In the genomic region with DNA sequence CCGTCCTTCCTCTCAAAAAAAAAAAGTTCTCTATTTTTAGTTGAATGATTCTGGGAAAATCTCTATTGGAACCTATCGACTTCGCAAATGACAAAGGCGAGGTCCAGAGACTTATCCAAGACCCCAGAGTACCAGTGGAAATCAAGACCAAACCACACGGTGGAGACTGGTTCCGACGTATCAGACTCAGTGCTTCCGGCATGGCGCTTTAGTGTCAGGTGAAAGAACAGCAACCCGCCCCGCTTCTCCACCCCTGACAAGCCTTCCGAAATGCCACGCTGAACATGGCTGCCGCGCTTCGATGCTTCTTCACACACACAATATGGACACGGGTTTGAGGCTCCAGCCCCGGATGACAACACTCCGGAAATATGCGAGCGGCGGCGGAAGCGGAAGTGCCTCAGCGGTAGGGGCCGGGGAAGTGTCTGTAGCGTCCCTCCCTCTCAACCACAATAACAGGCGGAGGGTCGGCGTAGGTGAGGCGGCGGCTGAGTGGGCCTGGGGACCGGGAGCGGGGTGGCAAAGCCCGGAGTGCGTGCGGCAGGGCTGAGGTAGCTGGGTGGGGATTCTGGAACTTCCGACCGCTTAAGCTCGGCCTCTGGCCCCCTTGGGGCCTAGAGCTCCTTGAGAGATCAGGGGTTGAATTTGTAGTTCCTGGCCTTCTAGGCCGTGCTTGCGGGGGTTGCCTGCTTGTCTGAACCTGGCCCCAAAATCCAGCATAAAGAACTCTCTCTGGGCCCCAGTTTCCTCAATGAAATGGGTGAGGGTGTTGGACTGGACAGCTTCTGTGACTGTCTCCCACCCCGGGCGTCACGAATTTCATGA, we compare ENCODE assay signal across 8 cellular contexts.
A peak's percentile ranks its signal among the peaks of the same experiment; 100 is the strongest.
DNase-seq lines count a peak whose midpoint lies in the region; ATAC-seq and FAIRE-seq lines count a peak whose summit lies in the region.

A gene with protein sequence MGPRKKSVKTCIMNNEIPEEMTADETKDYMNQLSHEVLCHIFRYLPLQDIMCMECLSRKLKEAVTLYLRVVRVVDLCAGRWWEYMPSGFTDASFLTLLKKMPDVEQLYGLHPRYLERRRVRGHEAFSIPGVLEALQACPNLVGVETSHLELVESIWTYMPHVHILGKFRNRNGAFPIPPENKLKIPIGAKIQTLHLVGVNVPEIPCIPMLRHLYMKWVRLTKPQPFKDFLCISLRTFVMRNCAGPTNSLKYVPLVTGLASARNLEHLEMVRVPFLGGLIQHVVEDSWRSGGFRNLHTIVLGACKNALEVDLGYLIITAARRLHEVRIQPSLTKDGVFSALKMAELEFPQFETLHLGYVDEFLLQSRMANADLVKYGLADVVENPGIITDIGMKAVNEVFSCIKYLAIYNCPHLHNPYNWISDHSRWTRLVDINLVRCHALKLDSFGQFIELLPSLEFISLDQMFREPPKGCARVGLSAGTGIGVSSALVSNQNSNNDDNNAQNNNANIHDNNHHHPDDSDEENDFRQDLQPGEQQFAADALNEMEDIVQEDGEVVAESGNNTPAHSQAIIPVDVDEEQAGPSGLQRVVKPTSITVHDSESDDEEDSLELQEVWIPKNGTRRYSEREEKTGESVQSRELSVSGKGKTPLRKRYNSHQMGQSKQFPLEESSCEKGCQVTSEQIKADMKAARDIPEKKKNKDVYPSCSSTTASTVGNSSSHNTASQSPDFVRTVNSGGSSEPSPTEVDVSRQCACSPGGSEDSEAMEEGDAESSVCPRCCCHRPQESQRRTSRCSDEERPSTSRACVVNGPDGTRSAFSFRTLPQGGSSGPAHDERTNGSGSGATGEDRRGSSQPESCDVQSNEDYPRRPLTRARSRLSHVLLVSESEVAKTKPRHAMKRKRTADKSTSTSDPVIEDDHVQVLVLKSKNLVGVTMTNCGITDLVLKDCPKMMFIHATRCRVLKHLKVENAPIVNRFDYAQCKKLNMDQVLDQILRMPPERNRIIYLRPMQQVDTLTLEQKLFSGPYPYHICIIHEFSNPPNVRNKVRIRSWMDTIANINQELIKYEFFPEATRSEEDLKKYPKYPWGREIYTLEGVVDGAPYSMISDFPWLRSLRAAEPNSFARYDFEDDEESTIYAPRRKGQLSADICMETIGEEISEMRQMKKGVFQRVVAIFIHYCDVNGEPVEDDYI (plus strand): TSS at position 395 of the 825 bp plus-strand sequence. CDS start 10,819 bp downstream, outside the sequence.

- ATAC-seq in GM19035 (IDR thresholded peaks at IDR 0.05; ENCODE audit: unreplicated experiment), result peak; percentile 100
- peak; percentile 99 for ATAC-seq in HG03354 (IDR thresholded peaks at IDR 0.05; ENCODE audit: poor library complexity, severe bottlenecking, unreplicated experiment)
- peak; percentile 96 to 98 for ATAC-seq in activated CD4-positive, CD25-positive, alpha-beta regulatory T cell treated with anti-CD3 and anti-CD28 coated beads, Interleukin-2, amount 50 U/mL, for 24 hours

- FAIRE-seq in islet of Langerhans (lab: Jason Lieb, UNC), result peak; percentile 98

- peak; percentile 92 to 93 for DNase-seq in AML-193 (lab: John Stamatoyannopoulos, UW)
- peak; percentile 91 for DNase-seq in NCI-H446 treated with DMSO at 0.1 percent for 48 hours (lab: John Stamatoyannopoulos, UW)
- DNase-seq in cerebellar cortex (ENCODE audit: low spot score), result peak; percentile 99
- peak; percentile 94 for DNase-seq in stimulated activated CD4-positive, alpha-beta T cell treated with anti-CD3 and anti-CD28 coated beads, Interleukin-12 subunit alpha, Interleukin-12 subunit beta, amount 100 ng/mL, for 4 hours

Comparison
In these comparisons a context has a peak if more than half of its experiments do, and no peak if none do; other contexts are left out.
1. Peak in every context shown above with its lines: DNase-seq and ATAC-seq.